ENCODE assay signal across 19 cellular contexts in genomic region chr7:159318682-159319351, GRCh38.
A peak's percentile ranks its signal among the peaks of the same experiment; 100 is the strongest.
DNase-seq lines count a peak whose midpoint lies in the region; ATAC-seq and TF ChIP-seq lines count a peak whose summit lies in the region.
"Had no signal": no experiment of that assay in that cellular context is flagged by ENCODE, and none has a peak within 500 bp of the region (broad histone marks: within the 10 kb centered on the region; RNA-seq: fewer than 3 reads in every experiment).

No MANE protein-coding gene starts in this region.

- H3K4me1 Mint-ChIP-seq in T-cell, result no peaks in the 10 kb centered on the region
- H3K4me1 Mint-ChIP-seq: CD4-positive, CD25-positive, alpha-beta regulatory T cell had no signal

- no peak for TF ChIP-seq RAD21 in SK-N-SH (IDR thresholded peaks at IDR 0.05; ENCODE audit: low read length)

- intact Hi-C loops in left lung (cut with DNase I), result no loop called here

- no peaks in the 10 kb centered on the region for H3F3A ChIP-seq in SK-N-SH (replicated peaks; ENCODE audit: insufficient read depth)

- H3K9me2 ChIP-seq in SK-N-SH, result no peaks in the 10 kb centered on the region

- TF ChIP-seq POLR2A in upper lobe of left lung (IDR thresholded peaks at IDR 0.05), result no peak

- H3K4me3 Mint-ChIP-seq in T-cell, result no peak overlapping the region
- H3K4me3 Mint-ChIP-seq: CD4-positive, CD25-positive, alpha-beta regulatory T cell; CD8-positive, alpha-beta T cell had no signal

- no peaks in the 10 kb centered on the region for H4K20me1 ChIP-seq in SK-N-SH (ENCODE audit: insufficient read depth)

- TF ChIP-seq EP300 in SK-N-SH (IDR thresholded peaks at IDR 0.05; ENCODE audit: borderline replicate concordance in 1 of 2, low read depth in 1 of 2, low read length in 1 of 2), result no peak
- no peak for TF ChIP-seq EP300 in upper lobe of left lung (IDR thresholded peaks at IDR 0.05)

- DNase-seq in SK-N-SH, result no peak
- peak; percentile 80 for DNase-seq in SK-N-DZ (ENCODE audit: low spot score)
- no peak for DNase-seq in left lung
- DNase-seq in upper lobe of left lung, result no peak
- DNase-seq in T-cell, result no peak
- DNase-seq in iPS-NIHi11 (ENCODE audit: low spot score), result no peak
- DNase-seq: C1 segment of cervical spinal cord; CD4-positive, CD25-positive, alpha-beta regulatory T cell; CD8-positive, alpha-beta T cell; DMS 273 treated with DMSO at 0.1 percent for 48 hours; DMS79; EL; GDM1; GM23248; H7; HCEC 1CT had no signal

- H3K9ac ChIP-seq in SK-N-SH, result no peak overlapping the region
- H3K9ac ChIP-seq: GM23248 had no signal

- H3K27ac ChIP-seq in SK-N-SH (ENCODE audit: low read depth in 2 of 2, low read length in 1 of 2), result no peak overlapping the region
- H3K27ac ChIP-seq in left lung, result no peak overlapping the region
- peak overlapping the region; percentile 8 for H3K27ac ChIP-seq in thymus (ENCODE audit: low read depth)
- H3K27ac ChIP-seq in upper lobe of left lung, result no peak overlapping the region
- H3K27ac ChIP-seq: GM23248 had no signal

- H3K27me3 Mint-ChIP-seq in T-cell, result peaks cover 9 to 18% of the 10 kb centered on the region in 2 donors

- POLR2A ChIA-PET in SK-N-SH (lab: Yijun Ruan, JAX), result no interaction called here
- POLR2A ChIA-PET in T-cell (lab: Charles Lee), result interaction anchor here in 1 of 2 donors (0.6 kb wide), 1 partner anchor 1530 kb away, joined by 3 read pairs; no protein-coding TSS in a partner anchor

- H3K4me1 ChIP-seq in SK-N-SH (ENCODE audit: control insufficient read depth in 1 of 2, insufficient read depth in 2 of 2, low read depth in 1 of 2, low read length in 1 of 2) (no peaks in the 10 kb centered on the region; a peak in 1 of 4 replicates), left lung (no peaks in the 10 kb centered on the region), thymus (ENCODE audit: control insufficient read depth, insufficient read depth, low read length) (no peaks in the 10 kb centered on the region), upper lobe of left lung (no peaks in the 10 kb centered on the region)

- H3K9me3 Mint-ChIP-seq in T-cell, result peaks cover 5 to 13% (median 8%) of the 10 kb centered on the region in 3 donors

- H3K9me3 ChIP-seq in SK-N-SH, result 0 out of 2 replicates have a peak, but pooled peaks cover 2% of the 10 kb centered on the region
- H3K9me3 ChIP-seq in left lung, result no peaks in the 10 kb centered on the region
- H3K9me3 ChIP-seq in thymus (ENCODE audit: control insufficient read depth), result no peaks in the 10 kb centered on the region
- no peaks in the 10 kb centered on the region for H3K9me3 ChIP-seq in upper lobe of left lung

- 2% methylated on average over 4 of the region's 4 CpGs for WGBS in SK-N-SH (ENCODE audit: low lambda C conversion rate)
- 50% methylated on average over 4 of the region's 4 CpGs for WGBS in thymus
- 43 to 45% methylated on average over 4 of the region's 4 CpGs for WGBS in upper lobe of left lung, 2 donors

- H3K79me2 ChIP-seq in SK-N-SH (ENCODE audit: insufficient read depth), result no peaks in the 10 kb centered on the region

- H3K4me2 ChIP-seq in SK-N-SH, result no peak overlapping the region

- no peak for TF ChIP-seq CTCF in SK-N-SH (IDR thresholded peaks at IDR 0.05)
- no peak for TF ChIP-seq CTCF in left lung (IDR thresholded peaks at IDR 0.05)
- TF ChIP-seq CTCF in upper lobe of left lung (IDR thresholded peaks at IDR 0.05), result no peak

- H3K27me3 ChIP-seq in SK-N-SH (ENCODE audit: insufficient read depth) (no peaks in the 10 kb centered on the region), left lung (no peaks in the 10 kb centered on the region), thymus (ENCODE audit: control insufficient read depth, insufficient read depth) (no peaks in the 10 kb centered on the region), upper lobe of left lung (no peaks in the 10 kb centered on the region)

- H3K4me3 ChIP-seq in SK-N-SH (ENCODE audit: low read depth in 2 of 2, low read length in 1 of 2), result no peak overlapping the region
- no peak overlapping the region for H3K4me3 ChIP-seq in left lung
- no peak overlapping the region for H3K4me3 ChIP-seq in thymus (ENCODE audit: low read length)
- H3K4me3 ChIP-seq in upper lobe of left lung, result no peak overlapping the region
- H3K4me3 ChIP-seq: GM12878, GM23248 had no signal

- H3K36me3 Mint-ChIP-seq in T-cell, result no peaks in the 10 kb centered on the region
- H3K36me3 Mint-ChIP-seq: CD4-positive, CD25-positive, alpha-beta regulatory T cell; CD8-positive, alpha-beta T cell had no signal

- no peak overlapping the region for H2AFZ ChIP-seq in SK-N-SH (ENCODE audit: low read depth)
- H2AFZ ChIP-seq: GM23248 had no signal

- CTCF ChIA-PET in SK-N-SH (lab: Yijun Ruan, JAX) (interaction anchor here (0.8 kb wide), 1 partner anchor 35 kb away, joined by 3 read pairs; no protein-coding TSS in a partner anchor), T-cell (lab: Charles Lee) (interaction anchor here in 1 of 2 donors (0.6 kb wide), 1 partner anchor 659 kb away, joined by 4 read pairs; no protein-coding TSS in a partner anchor)

- no peak overlapping the region for H3K27ac Mint-ChIP-seq in T-cell
- H3K27ac Mint-ChIP-seq: CD8-positive, alpha-beta T cell had no signal

- H3K36me3 ChIP-seq in SK-N-SH (replicated peaks in 1 of 2; ENCODE audit: control insufficient read depth in 1 of 2, insufficient read depth in 2 of 2, low read length in 1 of 2) (no peaks in the 10 kb centered on the region), left lung (no peaks in the 10 kb centered on the region), thymus (ENCODE audit: control insufficient read depth, insufficient read depth) (no peaks in the 10 kb centered on the region), upper lobe of left lung (no peaks in the 10 kb centered on the region)

- ATAC-seq in SK-N-SH treated with all-trans-retinoic acid at 6 μM for 48 hours (no peak), left lung (peak; percentile 56), upper lobe of left lung (ENCODE audit: low FRiP score in 2 of 2) (no peak), T-cell (replicated peaks in 1 of 4) (no peak)
- ATAC-seq: CD8-positive, alpha-beta T cell; GM12878 had no signal

TF ChIP-seq in SK-N-SH, 30 proteins besides CTCF, POLR2A, EP300 and RAD21:
- TF ChIP-seq ELF1 (IDR thresholded peaks at IDR 0.05) (no peak), GABPA (IDR thresholded peaks at IDR 0.05; ENCODE audit: low read depth) (no peak), MXI1 (IDR thresholded peaks at IDR 0.05; ENCODE audit: low read depth, low read length) (no peak), YY1 (IDR thresholded peaks at IDR 0.05; ENCODE audit: low read depth) (no peak), GATA2 (CRISPR knock-in tag; IDR thresholded peaks at IDR 0.05) (0 out of 2 replicates have a peak, but pooled peaks have one; percentile 24)

TF ChIP-seq in SK-N-SH treated with all-trans-retinoic acid at 6 μM for 48 hours, 23 proteins besides CTCF, POLR2A, EP300 and RAD21:
- no peak for TF ChIP-seq OSR1 (CRISPR knock-in tag; IDR thresholded peaks at IDR 0.05)
- no peak for TF ChIP-seq RARB (CRISPR knock-in tag; IDR thresholded peaks at IDR 0.05)
- TF ChIP-seq ZC3H10 (CRISPR knock-in tag; IDR thresholded peaks at IDR 0.05), result no peak
- TF ChIP-seq ZFP3 (CRISPR knock-in tag; IDR thresholded peaks at IDR 0.05), result no peak
